8 cellular contexts compared by ENCODE assay signal in the genomic region with DNA sequence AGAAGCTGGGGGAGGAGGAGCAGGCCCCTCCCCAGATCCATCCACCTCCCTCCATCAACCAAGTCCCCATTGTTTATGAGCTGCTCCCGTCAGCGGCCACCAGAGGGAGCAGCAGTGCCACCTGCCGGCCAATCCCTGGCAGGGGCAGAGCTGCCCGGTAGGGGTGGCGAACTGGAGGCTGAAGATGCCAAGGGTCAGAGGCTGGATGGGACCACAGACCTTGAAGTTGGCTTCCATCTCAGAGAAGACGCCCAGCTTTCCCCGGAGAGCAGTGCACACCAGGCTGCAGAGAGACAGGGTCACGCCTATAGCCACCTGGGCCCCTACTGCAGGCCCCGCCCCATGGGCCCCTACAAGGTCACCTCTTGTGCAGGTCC. TPM values are rescaled to one million over a fixed set of nuclear protein-coding genes. Genes with fewer than 3 reads are reported as not detected.
DNase-seq lines count a peak whose midpoint lies in the region; ATAC-seq and TF ChIP-seq lines count a peak whose summit lies in the region.

No MANE protein-coding gene starts in this region.

- H3K27me3 ChIP-seq in MM.1S (replicated peaks; ENCODE audit: insufficient read depth, low read length) (no peaks in the 10 kb centered on the region), aorta (ENCODE audit: control insufficient read depth in 1 of 2, insufficient read depth in 2 of 2, low read length in 1 of 2) (no peaks in the 10 kb centered on the region)

- H4K20me1 ChIP-seq in MM.1S (ENCODE audit: insufficient read depth, low read length), result no peaks in the 10 kb centered on the region

- H3K4me2 ChIP-seq in MM.1S (ENCODE audit: low read depth, low read length), result no peak overlapping the region; the same call in 1 of the 2 replicates

- peaks cover 26% of the 10 kb centered on the region for H3K79me2 ChIP-seq in MM.1S (ENCODE audit: low read length)

- intact Hi-C loops in aorta (cut with DNase I), result loop anchor here (2.0 to 10.0 kb wide), 5 partner anchors 38 to 140 kb away; partner anchors contain the start of genes BANF1 (in 1 of the 2), CATSPER1 (in 1 of the 2), EIF1AD (in 1 of the 2) and SART1 (in 1 of the 2)

- H3K36me3 ChIP-seq in MM.1S (replicated peaks; ENCODE audit: insufficient read depth, low read length), result peaks cover 8% of the 10 kb centered on the region
- H3K36me3 ChIP-seq in aorta (ENCODE audit: control insufficient read depth in 1 of 2, insufficient read depth in 2 of 2, low read length in 1 of 2), result peaks cover 0 to 3% of the 10 kb centered on the region in 2 donors

- H3K27ac ChIP-seq in MM.1S (ENCODE audit: low read length) (no peak overlapping the region), aorta (ENCODE audit: low read depth in 1 of 2, low read length in 2 of 2) (no peak overlapping the region)

- in situ Hi-C loops in G401 (cut with HindIII; ENCODE audit: low sequenced_read_pairs), result no loop called here

- peaks cover 19% of the 10 kb centered on the region for H3F3A ChIP-seq in MM.1S (ENCODE audit: insufficient read depth, low read length)

- H3K4me3 ChIP-seq in MM.1S (ENCODE audit: low read length), result no peak overlapping the region
- H3K4me3 ChIP-seq in aorta (ENCODE audit: low read length in 2 of 2), result no peak overlapping the region

- no peaks in the 10 kb centered on the region for H3K9me2 ChIP-seq in MM.1S (replicated peaks; ENCODE audit: insufficient read depth, low read length)

- H3K4me1 ChIP-seq in MM.1S (ENCODE audit: low read length) (peaks cover 23% of the 10 kb centered on the region), aorta (ENCODE audit: control insufficient read depth in 1 of 2, insufficient read depth in 2 of 2, low read length in 2 of 2) (peaks cover 0 to 3% of the 10 kb centered on the region in 2 donors)

- H2AFZ ChIP-seq in MM.1S (ENCODE audit: low read length), result no peak overlapping the region

- H3K9me3 ChIP-seq in MM.1S (replicated peaks; ENCODE audit: insufficient read depth, low read length) (no peaks in the 10 kb centered on the region), aorta (ENCODE audit: control insufficient read depth, low read length) (no peaks in the 10 kb centered on the region)

- ATAC-seq in aorta (ENCODE audit: low FRiP score) (peak; percentile 57), GM21619 (IDR thresholded peaks at IDR 0.05; ENCODE audit: unreplicated experiment) (no peak)

- WGBS in aorta, 2 donors, result 20 to 25% methylated on average over 9 of the region's 9 CpGs

- peak; percentile 100 for TF ChIP-seq CTCF in MM.1S (IDR thresholded peaks at IDR 0.05; ENCODE audit: low read length)

- H3K9ac ChIP-seq in MM.1S (ENCODE audit: low read length), result no peak overlapping the region

- DNase-seq in G401 (ENCODE audit: low spot score) (peak; percentile 81), MM.1S (peak; percentile 79), SK-N-DZ (ENCODE audit: low spot score) (peak; percentile 73), glomerular visceral epithelial cell (ENCODE audit: extremely low spot score) (peak; percentile 82), pons (ENCODE audit: low spot score) (peak; percentile 73), aorta (peak; percentile 83 to 92)
- DNase-seq in activated naive CD4-positive, alpha-beta T cell treated with Interleukin-2 at 50 U/mL for 16 hours, result peak; percentile 85

RNA-seq across cellular contexts. Expression of gene FIBP, which starts 3.6 kb away (rescaled TPM):
- total RNA-seq in G401 (2014; rRNA removed; shearing (Covaris generic)), result 79.3 and 89.3 TPM in 2 replicates
- 115 and 152 TPM in 2 replicates for polyA plus RNA-seq in SK-N-DZ (2014; cell fraction: cytosol; rRNA removed)
- 150 and 171 TPM in 2 replicates for polyA plus RNA-seq in SK-N-DZ (2014; cell fraction: nucleus; rRNA removed)
- 10 to 100 TPM; 40.2 to 47.7 TPM for total RNA-seq in aorta
- 10 to 100 TPM; 57.2 to 73.1 TPM for polyA plus RNA-seq in aorta

RNA-seq across cellular contexts. Expression of gene CTSW, which starts 5.1 kb away (rescaled TPM):
- not detected in 2 replicates for total RNA-seq in G401 (2014; rRNA removed; shearing (Covaris generic))
- not detected in 2 replicates for polyA plus RNA-seq in SK-N-DZ (2014; cell fraction: cytosol; rRNA removed)
- polyA plus RNA-seq in SK-N-DZ (2014; cell fraction: nucleus; rRNA removed), result not detected in 2 replicates
- total RNA-seq in aorta, result 1 to 10 TPM; 1.8 to 3.9 TPM
- polyA plus RNA-seq in aorta, result 1 to 10 TPM; 1.8 to 2.9 TPM

RNA-seq across cellular contexts. Expression of gene CCDC85B, which starts 5.8 kb away (rescaled TPM):
- total RNA-seq in G401 (2014; rRNA removed; shearing (Covaris generic)), result 180 and 212 TPM in 2 replicates
- 23.0 and 33.6 TPM in 2 replicates for polyA plus RNA-seq in SK-N-DZ (2014; cell fraction: cytosol; rRNA removed)
- 25.6 and 28.1 TPM in 2 replicates for polyA plus RNA-seq in SK-N-DZ (2014; cell fraction: nucleus; rRNA removed)
- 10 to 100 TPM; 30.1 to 46.9 TPM for total RNA-seq in aorta
- 10 to 100 TPM; 23.9 to 72.8 TPM for polyA plus RNA-seq in aorta

RNA-seq across cellular contexts. Expression of gene EFEMP2, which starts 12.1 kb away (rescaled TPM):
- total RNA-seq in G401 (2014; rRNA removed; shearing (Covaris generic)), result 35.8 and 38.2 TPM in 2 replicates
- 14.0 and 14.9 TPM in 2 replicates for polyA plus RNA-seq in SK-N-DZ (2014; cell fraction: cytosol; rRNA removed)
- 46.4 and 59.5 TPM in 2 replicates for polyA plus RNA-seq in SK-N-DZ (2014; cell fraction: nucleus; rRNA removed)
- total RNA-seq in aorta, result 100 to 1,000 TPM; 139 to 185 TPM
- polyA plus RNA-seq in aorta, result 100 to 1,000 TPM; 136 to 224 TPM

RNA-seq across cellular contexts. Expression of gene FOSL1, which starts 15.5 kb away (rescaled TPM):
- 23.6 and 30.8 TPM in 2 replicates for total RNA-seq in G401 (2014; rRNA removed; shearing (Covaris generic))
- polyA plus RNA-seq in SK-N-DZ (2014; cell fraction: cytosol; rRNA removed), result not detected in 2 replicates
- not detected in 2 replicates for polyA plus RNA-seq in SK-N-DZ (2014; cell fraction: nucleus; rRNA removed)
- 10 to 100 TPM in 1 of 2 donors, 1 to 10 TPM in 1; 7.2 to 31.9 TPM for total RNA-seq in aorta
- 1 to 10 TPM; 1.6 to 6.4 TPM for polyA plus RNA-seq in aorta
